9 cellular contexts compared by ENCODE assay signal in genomic region chr6:45677381-45677992, GRCh38.
DNase-seq lines count a peak whose midpoint lies in the region; ATAC-seq and TF ChIP-seq lines count a peak whose summit lies in the region.
"Had no signal": no experiment of that assay in that cellular context is flagged by ENCODE, and none has a peak within 500 bp of the region (broad histone marks: within the 10 kb centered on the region; RNA-seq: fewer than 3 reads in every experiment).

No MANE protein-coding gene starts in this region.

- peaks cover 25% of the 10 kb centered on the region for H3K9me3 Mint-ChIP-seq in activated CD4-positive, alpha-beta memory T cell treated with anti-CD3 and anti-CD28 coated beads for 36 hours

- H3K4me1 Mint-ChIP-seq in activated CD4-positive, alpha-beta memory T cell treated with anti-CD3 and anti-CD28 coated beads for 36 hours (ENCODE audit: low read depth) = peaks cover 40% of the 10 kb centered on the region

- in situ Hi-C loops in gastrocnemius medialis (cut with MboI; ENCODE audit: low sequenced_read_pairs in 4 of 4) = no loop called here

- no peaks in the 10 kb centered on the region for H3K27me3 Mint-ChIP-seq in activated CD4-positive, alpha-beta memory T cell treated with anti-CD3 and anti-CD28 coated beads for 36 hours

- intact Hi-C loops in activated CD4-positive, alpha-beta memory T cell treated with anti-CD3 and anti-CD28 coated beads for 36 hours (cut with micrococcal nuclease) = loop anchor here (1.0 to 5.0 kb wide), 4 partner anchors 26 to 69 kb away; no protein-coding TSS in a partner anchor
- intact Hi-C loops in gastrocnemius medialis (cut with DNase I; ENCODE audit: low total_unique reads) = no loop called here

- TF ChIP-seq POLR2A in gastrocnemius medialis (IDR thresholded peaks at IDR 0.05) = no peak

- DNase-seq in GM10266 (ENCODE audit: extremely low spot score) (peak; percentile 53), KG1 (lab: John Stamatoyannopoulos, UW) (peak; percentile 56), foreskin keratinocyte (no peak), gastrocnemius medialis (no peak), COR-L47 (lab: John Stamatoyannopoulos, UW) (no peak), NCI-H1092 treated with DMSO at 0.1 percent for 48 hours (lab: John Stamatoyannopoulos, UW) (no peak)
- DNase-seq in activated CD4-positive, alpha-beta memory T cell treated with anti-CD3 and anti-CD28 coated beads for 36 hours = peak; percentile 77
- DNase-seq: psoas muscle had no signal

- no peaks in the 10 kb centered on the region for H3K36me3 ChIP-seq in gastrocnemius medialis

- peaks cover 8% of the 10 kb centered on the region for H3K36me3 Mint-ChIP-seq in activated CD4-positive, alpha-beta memory T cell treated with anti-CD3 and anti-CD28 coated beads for 36 hours

- ATAC-seq in GM21528 (IDR thresholded peaks at IDR 0.05; ENCODE audit: low FRiP score, unreplicated experiment) = peak; percentile 69
- ATAC-seq in foreskin keratinocyte = peak; percentile 54
- peak; percentile 19 to 49 for ATAC-seq in gastrocnemius medialis

- no peak overlapping the region for H3K27ac ChIP-seq in foreskin keratinocyte
- H3K27ac ChIP-seq in gastrocnemius medialis = no peak overlapping the region
- H3K27ac ChIP-seq: psoas muscle had no signal

- H3K4me1 ChIP-seq in foreskin keratinocyte (peaks cover 14% of the 10 kb centered on the region), gastrocnemius medialis (no peaks in the 10 kb centered on the region)
- H3K4me1 ChIP-seq: psoas muscle had no signal

- CTCF ChIA-PET in activated CD4-positive, alpha-beta memory T cell treated with anti-CD3 and anti-CD28 coated beads for 36 hours (lab: Charles Lee) = interaction anchor here (0.6 to 1.7 kb wide), 4 partner anchors 11 to 302 kb away, joined by 3 to 4 read pairs (median 3); no protein-coding TSS in a partner anchor

- H3K9me3 ChIP-seq in gastrocnemius medialis = peaks cover 0 to 5% (median 3%) of the 10 kb centered on the region in 3 donors

- H3K27me3 ChIP-seq in foreskin keratinocyte (no peaks in the 10 kb centered on the region), gastrocnemius medialis (no peaks in the 10 kb centered on the region)

- H3K4me3 ChIP-seq in gastrocnemius medialis = no peak overlapping the region
- H3K4me3 ChIP-seq: psoas muscle had no signal

- TF ChIP-seq CTCF in GM10266 (IDR thresholded peaks at IDR 0.05; ENCODE audit: control insufficient read depth, insufficient read depth, low read depth, missing control alignments) (no peak), foreskin keratinocyte (conservative IDR thresholded peaks at IDR 0.05) (no peak), gastrocnemius medialis (IDR thresholded peaks at IDR 0.05 in 4 of 5, conservative IDR thresholded peaks at IDR 0.05 in 1 of 5) (no peak)

- H3K4me3 Mint-ChIP-seq in activated CD4-positive, alpha-beta memory T cell treated with anti-CD3 and anti-CD28 coated beads for 36 hours = peak overlapping the region; percentile 60

- peak overlapping the region; percentile 85 for H3K27ac Mint-ChIP-seq in activated CD4-positive, alpha-beta memory T cell treated with anti-CD3 and anti-CD28 coated beads for 36 hours

- POLR2A ChIA-PET in activated CD4-positive, alpha-beta memory T cell treated with anti-CD3 and anti-CD28 coated beads for 36 hours (lab: Charles Lee) = interaction anchor here (0.7 to 1.4 kb wide), 7 partner anchors 25 to 241 kb away, joined by 3 to 5 read pairs (median 4); no protein-coding TSS in a partner anchor

Comparison
In these comparisons a context has a peak if more than half of its experiments do, and no peak if none do; other contexts are left out.
1. DNase-seq: peak in GM10266 (single experiment), KG1 (single experiment) and activated CD4-positive, alpha-beta memory T cell treated with anti-CD3 and anti-CD28 coated beads for 36 hours (single experiment); none in foreskin keratinocyte (0 of 2), gastrocnemius medialis (0 of 2), COR-L47 (single experiment) and NCI-H1092 treated with DMSO at 0.1 percent for 48 hours (single experiment).
2. Peak in every context shown above with its lines, with median percentiles within 50 percentile points of each other: ATAC-seq.